ENCODE assay signal across 14 cellular contexts in the genomic region with DNA sequence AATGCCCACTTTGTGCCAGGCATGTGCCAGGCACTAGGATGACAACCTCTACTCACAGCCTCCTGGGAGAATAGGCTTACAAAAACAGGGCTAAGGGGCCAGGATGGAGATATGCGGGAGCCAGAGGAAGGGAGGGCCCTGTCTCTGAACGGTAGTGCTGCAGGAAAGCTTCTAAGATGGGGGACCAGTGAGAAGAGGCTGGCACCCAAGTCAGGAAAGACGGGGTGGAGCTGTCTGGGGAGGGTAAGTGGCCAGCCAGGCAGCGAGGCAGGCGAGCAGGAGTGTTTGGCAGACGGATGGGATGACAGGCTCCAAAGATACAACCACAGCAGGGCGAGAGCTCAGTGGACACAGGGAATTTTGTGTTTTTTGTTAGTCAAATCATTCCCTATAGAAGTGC. TPM values are rescaled to one million over a fixed set of nuclear protein-coding genes. Genes with fewer than 3 reads are reported as not detected.
DNase-seq lines count a peak whose midpoint lies in the region; ATAC-seq, FAIRE-seq and TF ChIP-seq lines count a peak whose summit lies in the region.
"Had no signal": no experiment of that assay in that cellular context is flagged by ENCODE, and none has a peak within 500 bp of the region (broad histone marks: within the 10 kb centered on the region; RNA-seq: fewer than 3 reads in every experiment).

No MANE protein-coding gene starts in this region.

- DNase-seq in T-cell, result no peak
- DNase-seq in mesothelial cell of epicardium (ENCODE audit: low spot score in 2 of 2, unreplicated experiment in 2 of 2), result no peak
- DNase-seq in AG08396 (ENCODE audit: low spot score), result no peak
- DNase-seq in H54 (ENCODE audit: insufficient read length, low spot score), result no peak
- DNase-seq in HuH-7 (ENCODE audit: low spot score), result no peak
- DNase-seq: activated T-cell treated with anti-CD3 and anti-CD28 coated beads, Interleukin-2, amount 50 U/mL, for 48 hours; Kasumi-1; NCI-H1694; NCI-H345; stimulated activated CD4-positive, alpha-beta T cell treated with anti-CD3 and anti-CD28 coated beads, Interleukin-4, amount 100 ng/mL, for 1 hour had no signal

- H3K36me3 Mint-ChIP-seq in T-cell, result peaks cover 28% of the 10 kb centered on the region
- peaks cover 22% of the 10 kb centered on the region for H3K36me3 Mint-ChIP-seq in mesothelial cell of epicardium

- CTCF ChIA-PET in T-cell (lab: Charles Lee), result interaction anchor here (0.6 to 0.9 kb wide), 4 partner anchors 16 to 212 kb away, joined by 3 to 4 read pairs (median 4); no protein-coding TSS in a partner anchor

- H3K4me1 Mint-ChIP-seq in T-cell, result peaks cover 42 to 47% (median 43%) of the 10 kb centered on the region in 3 donors
- peaks cover 34% of the 10 kb centered on the region for H3K4me1 Mint-ChIP-seq in mesothelial cell of epicardium

- H3K27me3 Mint-ChIP-seq in T-cell, result no peaks in the 10 kb centered on the region
- H3K27me3 Mint-ChIP-seq in mesothelial cell of epicardium (ENCODE audit: low read depth), result no peaks in the 10 kb centered on the region

- H3K27ac Mint-ChIP-seq in T-cell (peak overlapping the region; percentile 27 to 41), mesothelial cell of epicardium (peak overlapping the region; percentile 94)

- POLR2A ChIA-PET in T-cell (lab: Charles Lee), result interaction anchor here (0.6 kb wide), 2 partner anchors 116 to 184 kb away, joined by 3 to 4 read pairs; no protein-coding TSS in a partner anchor

- H3K9me3 Mint-ChIP-seq in T-cell, result no peaks in the 10 kb centered on the region
- H3K9me3 Mint-ChIP-seq in mesothelial cell of epicardium, result no peaks in the 10 kb centered on the region
- H3K9me3 Mint-ChIP-seq: nephron had no signal

- H3K4me3 Mint-ChIP-seq in T-cell, result no peak overlapping the region
- H3K4me3 Mint-ChIP-seq in mesothelial cell of epicardium, result no peak overlapping the region
- H3K4me3 Mint-ChIP-seq: nephron had no signal

- no peak for FAIRE-seq in H54 (lab: Jason Lieb, UNC)

- ATAC-seq in T-cell (replicated peaks in 1 of 4), result no peak

- H3K27ac ChIP-seq in cingulate gyrus (ENCODE audit: low read depth, low read length), result peak overlapping the region; percentile 65
- peak overlapping the region; percentile 41 for H3K27ac ChIP-seq in temporal lobe (ENCODE audit: low read depth, low read length)
- H3K27ac ChIP-seq: C4-2B had no signal

- no peak for TF ChIP-seq CTCF in mesothelial cell of epicardium (IDR thresholded peaks at IDR 0.05; ENCODE audit: unreplicated experiment)

- no peak for TF ChIP-seq POLR2A in H54 (IDR thresholded peaks at IDR 0.05; ENCODE audit: low read depth, low read length)

RNA-seq across cellular contexts. Expression of gene GPI, which starts 44.7 kb away (rescaled TPM):
- total RNA-seq in T-cell (100 to 1,000 TPM; 108 to 132 (median 126) TPM), mesothelial cell of epicardium (226 to 228 TPM (median 226 TPM) in 3 replicates), temporal lobe (105 TPM)
